In genomic region chr15:69607101-69607500, GRCh38 we compare ENCODE assay signal across 18 cellular contexts.
A peak's percentile ranks its signal among the peaks of the same experiment; 100 is the strongest.
DNase-seq lines count a peak whose midpoint lies in the region; ATAC-seq, FAIRE-seq and TF ChIP-seq lines count a peak whose summit lies in the region.
"Had no signal": no experiment of that assay in that cellular context is flagged by ENCODE, and none has a peak within 500 bp of the region (broad histone marks: within the 10 kb centered on the region; RNA-seq: fewer than 3 reads in every experiment).

No MANE protein-coding gene starts in this region.

- H3K4me3 ChIP-seq in heart right ventricle, result no peak overlapping the region
- H3K4me3 ChIP-seq in left ventricle myocardium inferior, result no peak overlapping the region
- no peak overlapping the region for H3K4me3 ChIP-seq in astrocyte (ENCODE audit: insufficient read depth, low read depth, low read length)
- H3K4me3 ChIP-seq: A549, hepatocyte, testis had no signal

- intact Hi-C loops in heart right ventricle (cut with DNase I), result no loop called here
- intact Hi-C loops in left ventricle myocardium inferior (cut with micrococcal nuclease), result no loop called here

- no peak for DNase-seq in heart right ventricle
- no peak for DNase-seq in left ventricle myocardium inferior
- peak; percentile 62 for DNase-seq in astrocyte (ENCODE audit: low read depth)
- peak; percentile 24 for DNase-seq in iris pigment epithelial cell (ENCODE audit: low read depth)
- peak; percentile 49 for DNase-seq in urothelium cell line (ENCODE audit: low spot score)
- DNase-seq in immature natural killer cell, result no peak
- no peak for DNase-seq in NCI-H1930 (lab: John Stamatoyannopoulos, UW)
- DNase-seq: activated CD4-positive, alpha-beta T cell treated with anti-CD3 and anti-CD28 coated beads, Interleukin-2, amount 50 U/mL, for 48 hours; activated effector memory CD4-positive, alpha-beta T cell treated with Interleukin-2 at 50 U/mL for 16 hours; NCI-H1417; NCI-H526; stimulated activated CD4-positive, alpha-beta T cell treated with anti-CD3 and anti-CD28 coated beads, Interleukin-12 subunit alpha, Interleukin-12 subunit beta, amount 100 ng/mL, for 4 hours; T1000; testis had no signal

- no peak for FAIRE-seq in astrocyte (lab: Jason Lieb, UNC)
- FAIRE-seq in urothelium cell line (lab: Jason Lieb, UNC), result peak; percentile 74
- FAIRE-seq: A549 had no signal

- H3K36me3 Mint-ChIP-seq in astrocyte (ENCODE audit: low read depth, unreplicated experiment) (peaks cover 2% of the 10 kb centered on the region), immature natural killer cell (no peaks in the 10 kb centered on the region)

- no peak overlapping the region for H3K4me2 ChIP-seq in astrocyte (ENCODE audit: low read length)
- H3K4me2 ChIP-seq: A549, hepatocyte had no signal

- no peaks in the 10 kb centered on the region for H4K20me1 ChIP-seq in astrocyte (ENCODE audit: insufficient read depth, low read length)

- 70 to 77% methylated on average over 9 of the region's 9 CpGs for whole genome bisulfite sequencing in heart right ventricle, 2 donors

- H3K27me3 ChIP-seq in heart right ventricle, result no peaks in the 10 kb centered on the region
- no peaks in the 10 kb centered on the region for H3K27me3 ChIP-seq in left ventricle myocardium inferior (ENCODE audit: low read depth)
- H3K27me3 ChIP-seq in astrocyte (ENCODE audit: insufficient read depth, low read length), result peaks cover 3% of the 10 kb centered on the region
- H3K27me3 ChIP-seq: testis had no signal

- H3K27ac Mint-ChIP-seq in astrocyte (ENCODE audit: unreplicated experiment) (no peak overlapping the region), immature natural killer cell (no peak overlapping the region)

- H3K4me1 ChIP-seq in heart right ventricle, result peaks cover 0 to 19% (median 0%) of the 10 kb centered on the region in 9 donors
- H3K4me1 ChIP-seq in left ventricle myocardium inferior, result peaks cover 5% of the 10 kb centered on the region
- H3K4me1 ChIP-seq in astrocyte (ENCODE audit: insufficient read depth, low read length), result no peaks in the 10 kb centered on the region
- H3K4me1 ChIP-seq: testis had no signal

- H3K27ac ChIP-seq in heart right ventricle, result no peak overlapping the region
- no peak overlapping the region for H3K27ac ChIP-seq in left ventricle myocardium inferior (replicated peaks)
- H3K27ac ChIP-seq in astrocyte (ENCODE audit: low read depth, low read length), result no peak overlapping the region
- H3K27ac ChIP-seq: A549, epithelial cell of prostate, hepatocyte, testis had no signal

- H3K4me1 Mint-ChIP-seq in astrocyte (ENCODE audit: low read depth, unreplicated experiment) (peaks cover 16% of the 10 kb centered on the region), immature natural killer cell (peaks cover 7 to 12% of the 10 kb centered on the region in 2 donors)

- no peak overlapping the region for H3K4me3 Mint-ChIP-seq in astrocyte (ENCODE audit: unreplicated experiment)
- H3K4me3 Mint-ChIP-seq in immature natural killer cell, result no peak overlapping the region

- ATAC-seq in heart right ventricle (peak in 5 of 8 donors; percentile 30 to 78 (median 46)), HG02884 (IDR thresholded peaks at IDR 0.05; ENCODE audit: unreplicated experiment) (no peak)
- ATAC-seq: A549 had no signal

- H3K9me3 Mint-ChIP-seq in astrocyte (ENCODE audit: unreplicated experiment) (peaks cover 7% of the 10 kb centered on the region), immature natural killer cell (no peaks in the 10 kb centered on the region)

- TF ChIP-seq CTCF in heart right ventricle (IDR thresholded peaks at IDR 0.05) (no peak), left ventricle myocardium inferior (IDR thresholded peaks at IDR 0.05; ENCODE audit: borderline replicate concordance) (no peak), astrocyte (IDR thresholded peaks at IDR 0.05; ENCODE audit: insufficient read depth, low read depth, low read length) (no peak)

- H3K9me3 ChIP-seq in heart right ventricle, result no peaks in the 10 kb centered on the region
- no peaks in the 10 kb centered on the region for H3K9me3 ChIP-seq in left ventricle myocardium inferior (replicated peaks)
- H3K9me3 ChIP-seq in astrocyte (ENCODE audit: insufficient read depth, low read depth, low read length), result no peaks in the 10 kb centered on the region
- H3K9me3 ChIP-seq: A549, testis had no signal

- peaks cover 58% of the 10 kb centered on the region for H3K27me3 Mint-ChIP-seq in astrocyte (ENCODE audit: low read depth, unreplicated experiment)
- H3K27me3 Mint-ChIP-seq in immature natural killer cell (ENCODE audit: low read depth in 3 of 3), result peaks cover 6 to 9% (median 8%) of the 10 kb centered on the region in 3 donors

- no peak overlapping the region for H3K9ac ChIP-seq in astrocyte (ENCODE audit: low read length)

- no peaks in the 10 kb centered on the region for H3K36me3 ChIP-seq in heart right ventricle
- no peaks in the 10 kb centered on the region for H3K36me3 ChIP-seq in left ventricle myocardium inferior
- H3K36me3 ChIP-seq in astrocyte (ENCODE audit: insufficient read depth, low read length), result no peaks in the 10 kb centered on the region

- H2AFZ ChIP-seq in astrocyte (ENCODE audit: low read depth, low read length), result no peak overlapping the region
- H2AFZ ChIP-seq: hepatocyte had no signal

- no peaks in the 10 kb centered on the region for H3K79me2 ChIP-seq in astrocyte (ENCODE audit: insufficient read depth, low read length)
- H3K79me2 ChIP-seq: hepatocyte had no signal

Comparison
In these comparisons a context has a peak if more than half of its experiments do, and no peak if none do; other contexts are left out.
1. DNase-seq: peak in astrocyte (single experiment), iris pigment epithelial cell (single experiment) and urothelium cell line (single experiment); none in heart right ventricle (0 of 2), left ventricle myocardium inferior (single experiment), immature natural killer cell (0 of 3) and NCI-H1930 (0 of 2).